20 cellular contexts compared by ENCODE assay signal in genomic region chrX:17237146-17237545, GRCh38.
DNase-seq lines count a peak whose midpoint lies in the region; ATAC-seq and TF ChIP-seq lines count a peak whose summit lies in the region.
"Had no signal": no experiment of that assay in that cellular context is flagged by ENCODE, and none has a peak within 500 bp of the region (broad histone marks: within the 10 kb centered on the region; RNA-seq: fewer than 3 reads in every experiment).

No MANE protein-coding gene starts in this region.

- DNase-seq in ELF-1 (ENCODE audit: low read depth, low spot score): peak; percentile 40
- peak; percentile 18 to 69 for DNase-seq in foreskin keratinocyte
- peak; percentile 3 for DNase-seq in kidney tubule cell (ENCODE audit: low spot score)
- DNase-seq in renal cortical epithelial cell (ENCODE audit: low read depth): peak; percentile 9
- DNase-seq in activated CD4-positive, alpha-beta T cell treated with anti-CD3 and anti-CD28 coated beads for 4 hours: no peak
- no peak for DNase-seq in NCI-H2196 treated with DMSO at 0.1 percent for 48 hours (lab: John Stamatoyannopoulos, UW; ENCODE audit: unreplicated experiment)
- DNase-seq in NCI-H510A treated with DMSO at 0.1 percent for 48 hours (lab: John Stamatoyannopoulos, UW): no peak
- DNase-seq: Caco-2; CD4-positive, CD25-positive, alpha-beta regulatory T cell; CD8-positive, alpha-beta T cell; DMS153; DND-41; GDM1; H9 had no signal

- no peak for TF ChIP-seq CTCF in foreskin keratinocyte (conservative IDR thresholded peaks at IDR 0.05)

- no peaks in the 10 kb centered on the region for H3K4me1 ChIP-seq in foreskin keratinocyte
- H3K4me1 ChIP-seq: BLaER1, Caco-2 had no signal

- no peaks in the 10 kb centered on the region for H3K27me3 ChIP-seq in foreskin keratinocyte

- ATAC-seq in foreskin keratinocyte: peak; percentile 60
- ATAC-seq: CD8-positive, alpha-beta T cell; GM12878; GM23338; HCT116 had no signal

- H3K27ac ChIP-seq in foreskin keratinocyte: peak overlapping the region; percentile 62
- H3K27ac ChIP-seq: 22Rv1, BLaER1, C4-2B had no signal

Comparison
In these comparisons a context has a peak if more than half of its experiments do, and no peak if none do; other contexts are left out.
1. DNase-seq: peak in ELF-1 (single experiment), foreskin keratinocyte (2 of 2), kidney tubule cell (single experiment) and renal cortical epithelial cell (single experiment); none in activated CD4-positive, alpha-beta T cell treated with anti-CD3 and anti-CD28 coated beads for 4 hours (0 of 2), NCI-H2196 treated with DMSO at 0.1 percent for 48 hours (single experiment) and NCI-H510A treated with DMSO at 0.1 percent for 48 hours (single experiment).